Comparison of ENCODE assay signal across 8 cellular contexts in genomic region chr18:75211721-75212625, GRCh38. TPM values are rescaled to one million over a fixed set of nuclear protein-coding genes. Genes with fewer than 3 reads are reported as not detected.
DNase-seq lines count a peak whose midpoint lies in the region; ATAC-seq and TF ChIP-seq lines count a peak whose summit lies in the region.

No MANE protein-coding gene starts in this region.

- H3K4me3 ChIP-seq in heart right ventricle (peak overlapping the region; percentile 50 to 85 (median 80)), prostate gland (peak overlapping the region; percentile 68 to 71)

- peak; percentile 39 to 87 (median 81) for DNase-seq in NCI-H1417 (lab: John Stamatoyannopoulos, UW)
- no peak for DNase-seq in NCI-H1417 treated with DMSO at 0.1 percent for 48 hours (lab: John Stamatoyannopoulos, UW)
- DNase-seq in NAMALWA (ENCODE audit: low spot score), result peak; percentile 9
- DNase-seq in activated gamma-delta T cell treated with Interleukin-2 at 50 U/mL for 16 hours, result peak; percentile 14
- DNase-seq in heart right ventricle, result peak; percentile 57 to 58
- no peak for DNase-seq in prostate gland (ENCODE audit: low spot score)
- DNase-seq in DMS153 treated with DMSO at 0.1 percent for 48 hours (lab: John Stamatoyannopoulos, UW; ENCODE audit: unreplicated experiment), result no peak

- intact Hi-C loops in heart right ventricle (cut with DNase I) (loop anchor here in 6 of 10 donors (2.0 to 5.0 kb wide), 2 partner anchors 35 kb away; no protein-coding TSS in a partner anchor), prostate gland (cut with DNase I) (loop anchor here (5.0 kb wide), 1 partner anchor 50 kb away; no protein-coding TSS in a partner anchor)

- peak; percentile 38 for TF ChIP-seq POLR2A in prostate gland (IDR thresholded peaks at IDR 0.05)

- WGBS in heart right ventricle, 2 donors, result 0 to 1% methylated on average over 53 to 82 of the region's 82 CpGs
- WGBS in prostate gland, result 1% methylated on average over 45 of the region's 82 CpGs

- H3K9me3 ChIP-seq in heart right ventricle (no peaks in the 10 kb centered on the region), prostate gland (no peaks in the 10 kb centered on the region)

- no peak for TF ChIP-seq CTCF in heart right ventricle (IDR thresholded peaks at IDR 0.05)
- no peak for TF ChIP-seq CTCF in prostate gland (IDR thresholded peaks at IDR 0.05)

- H3K27ac ChIP-seq in heart right ventricle (peak overlapping the region; percentile 73 to 95 (median 91)), prostate gland (peak overlapping the region; percentile 80 to 82)

- peak in 1 of 8 donors; percentile 3 for ATAC-seq in heart right ventricle
- ATAC-seq in HG03095 (IDR thresholded peaks at IDR 0.05; ENCODE audit: unreplicated experiment), result no peak

- H3K27me3 ChIP-seq in heart right ventricle, result no peaks in the 10 kb centered on the region
- no peaks in the 10 kb centered on the region for H3K27me3 ChIP-seq in prostate gland (replicated peaks; ENCODE audit: insufficient read depth)

- peaks cover 0 to 70% (median 61%) of the 10 kb centered on the region in 9 donors for H3K4me1 ChIP-seq in heart right ventricle
- H3K4me1 ChIP-seq in prostate gland (replicated peaks), result peaks cover 4% of the 10 kb centered on the region

- peaks cover 0 to 5% (median 0%) of the 10 kb centered on the region in 9 donors for H3K36me3 ChIP-seq in heart right ventricle
- no peaks in the 10 kb centered on the region for H3K36me3 ChIP-seq in prostate gland

RNA-seq across cellular contexts. Expression of gene TSHZ1, which starts 1.4 kb away (rescaled TPM):
- 10 to 100 TPM; 13.2 to 22.9 (median 18.3) TPM for total RNA-seq in heart right ventricle
- polyA plus RNA-seq in heart right ventricle, result 10 to 100 TPM in 1 of 2 donors, 1 to 10 TPM in 1; 4.8 to 10.7 TPM
- 10 to 100 TPM; 18.2 to 48.6 TPM for total RNA-seq in prostate gland

RNA-seq across cellular contexts. Expression of gene PTGR3, which starts 3.0 kb away (rescaled TPM):
- 10 to 100 TPM; 48.5 to 71.3 (median 58.8) TPM for total RNA-seq in heart right ventricle
- 10 to 100 TPM; 10.0 to 19.2 TPM for polyA plus RNA-seq in heart right ventricle
- 10 to 100 TPM; 25.6 to 32.2 TPM for total RNA-seq in prostate gland

Comparison
In these comparisons a context has a peak if more than half of its experiments do, and no peak if none do; other contexts are left out.
1. DNase-seq: peak in NCI-H1417 (3 of 3), NAMALWA (single experiment), activated gamma-delta T cell treated with Interleukin-2 at 50 U/mL for 16 hours (single experiment) and heart right ventricle (2 of 2); none in NCI-H1417 treated with DMSO at 0.1 percent for 48 hours (single experiment), prostate gland (single experiment) and DMS153 treated with DMSO at 0.1 percent for 48 hours (single experiment).